ENCODE assay signal across 1 cellular context in the genomic region with DNA sequence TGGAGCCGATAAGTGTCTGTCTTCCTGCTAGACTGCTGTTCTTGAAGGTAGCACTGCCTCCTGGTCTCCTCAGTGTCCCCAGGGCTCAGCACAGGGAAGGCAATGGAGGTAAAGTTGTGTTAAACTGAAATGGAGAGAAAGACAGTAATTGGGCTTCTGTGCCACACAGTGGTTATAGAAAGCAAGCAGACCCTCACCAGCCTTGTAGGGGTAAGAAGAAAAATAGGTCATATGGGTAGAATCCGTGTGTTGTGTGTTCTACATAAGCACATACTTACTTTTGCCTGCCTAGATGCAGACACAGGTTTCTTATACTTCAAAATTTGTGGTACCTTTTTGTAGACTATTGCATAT.
TF ChIP-seq lines count a peak whose summit lies in the region.

No MANE protein-coding gene starts in this region.

TF ChIP-seq in SK-N-SH, 30 proteins besides CTCF, POLR2A, EP300 and RAD21:
- TF ChIP-seq, protein P1, sequence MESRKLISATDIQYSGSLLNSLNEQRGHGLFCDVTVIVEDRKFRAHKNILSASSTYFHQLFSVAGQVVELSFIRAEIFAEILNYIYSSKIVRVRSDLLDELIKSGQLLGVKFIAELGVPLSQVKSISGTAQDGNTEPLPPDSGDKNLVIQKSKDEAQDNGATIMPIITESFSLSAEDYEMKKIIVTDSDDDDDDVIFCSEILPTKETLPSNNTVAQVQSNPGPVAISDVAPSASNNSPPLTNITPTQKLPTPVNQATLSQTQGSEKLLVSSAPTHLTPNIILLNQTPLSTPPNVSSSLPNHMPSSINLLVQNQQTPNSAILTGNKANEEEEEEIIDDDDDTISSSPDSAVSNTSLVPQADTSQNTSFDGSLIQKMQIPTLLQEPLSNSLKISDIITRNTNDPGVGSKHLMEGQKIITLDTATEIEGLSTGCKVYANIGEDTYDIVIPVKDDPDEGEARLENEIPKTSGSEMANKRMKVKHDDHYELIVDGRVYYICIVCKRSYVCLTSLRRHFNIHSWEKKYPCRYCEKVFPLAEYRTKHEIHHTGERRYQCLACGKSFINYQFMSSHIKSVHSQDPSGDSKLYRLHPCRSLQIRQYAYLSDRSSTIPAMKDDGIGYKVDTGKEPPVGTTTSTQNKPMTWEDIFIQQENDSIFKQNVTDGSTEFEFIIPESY (IDR thresholded peaks at IDR 0.05; ENCODE audit: borderline replicate concordance, low read depth) = no peak
- no peak for TF ChIP-seq GATA2 (CRISPR knock-in tag; IDR thresholded peaks at IDR 0.05)
- no peak for TF ChIP-seq MEF2A (IDR thresholded peaks at IDR 0.05; ENCODE audit: borderline replicate concordance, low read depth)
- TF ChIP-seq POLR2AphosphoS5 (IDR thresholded peaks at IDR 0.05; ENCODE audit: low read depth, low read length) = no peak
- TF ChIP-seq, protein P2, sequence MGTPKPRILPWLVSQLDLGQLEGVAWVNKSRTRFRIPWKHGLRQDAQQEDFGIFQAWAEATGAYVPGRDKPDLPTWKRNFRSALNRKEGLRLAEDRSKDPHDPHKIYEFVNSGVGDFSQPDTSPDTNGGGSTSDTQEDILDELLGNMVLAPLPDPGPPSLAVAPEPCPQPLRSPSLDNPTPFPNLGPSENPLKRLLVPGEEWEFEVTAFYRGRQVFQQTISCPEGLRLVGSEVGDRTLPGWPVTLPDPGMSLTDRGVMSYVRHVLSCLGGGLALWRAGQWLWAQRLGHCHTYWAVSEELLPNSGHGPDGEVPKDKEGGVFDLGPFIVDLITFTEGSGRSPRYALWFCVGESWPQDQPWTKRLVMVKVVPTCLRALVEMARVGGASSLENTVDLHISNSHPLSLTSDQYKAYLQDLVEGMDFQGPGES (IDR thresholded peaks at IDR 0.05; ENCODE audit: low read depth, low read length) = no peak
- TF ChIP-seq, protein P3, sequence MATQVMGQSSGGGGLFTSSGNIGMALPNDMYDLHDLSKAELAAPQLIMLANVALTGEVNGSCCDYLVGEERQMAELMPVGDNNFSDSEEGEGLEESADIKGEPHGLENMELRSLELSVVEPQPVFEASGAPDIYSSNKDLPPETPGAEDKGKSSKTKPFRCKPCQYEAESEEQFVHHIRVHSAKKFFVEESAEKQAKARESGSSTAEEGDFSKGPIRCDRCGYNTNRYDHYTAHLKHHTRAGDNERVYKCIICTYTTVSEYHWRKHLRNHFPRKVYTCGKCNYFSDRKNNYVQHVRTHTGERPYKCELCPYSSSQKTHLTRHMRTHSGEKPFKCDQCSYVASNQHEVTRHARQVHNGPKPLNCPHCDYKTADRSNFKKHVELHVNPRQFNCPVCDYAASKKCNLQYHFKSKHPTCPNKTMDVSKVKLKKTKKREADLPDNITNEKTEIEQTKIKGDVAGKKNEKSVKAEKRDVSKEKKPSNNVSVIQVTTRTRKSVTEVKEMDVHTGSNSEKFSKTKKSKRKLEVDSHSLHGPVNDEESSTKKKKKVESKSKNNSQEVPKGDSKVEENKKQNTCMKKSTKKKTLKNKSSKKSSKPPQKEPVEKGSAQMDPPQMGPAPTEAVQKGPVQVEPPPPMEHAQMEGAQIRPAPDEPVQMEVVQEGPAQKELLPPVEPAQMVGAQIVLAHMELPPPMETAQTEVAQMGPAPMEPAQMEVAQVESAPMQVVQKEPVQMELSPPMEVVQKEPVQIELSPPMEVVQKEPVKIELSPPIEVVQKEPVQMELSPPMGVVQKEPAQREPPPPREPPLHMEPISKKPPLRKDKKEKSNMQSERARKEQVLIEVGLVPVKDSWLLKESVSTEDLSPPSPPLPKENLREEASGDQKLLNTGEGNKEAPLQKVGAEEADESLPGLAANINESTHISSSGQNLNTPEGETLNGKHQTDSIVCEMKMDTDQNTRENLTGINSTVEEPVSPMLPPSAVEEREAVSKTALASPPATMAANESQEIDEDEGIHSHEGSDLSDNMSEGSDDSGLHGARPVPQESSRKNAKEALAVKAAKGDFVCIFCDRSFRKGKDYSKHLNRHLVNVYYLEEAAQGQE (IDR thresholded peaks at IDR 0.05; ENCODE audit: low read depth, low read length) = no peak
- no peak for TF ChIP-seq RFX5 (IDR thresholded peaks at IDR 0.05; ENCODE audit: low read length)
